Comparison of ENCODE assay signal across 8 cellular contexts in genomic region chr6:169959129-169960002, GRCh38.
DNase-seq lines count a peak whose midpoint lies in the region; ATAC-seq lines count a peak whose summit lies in the region.

No MANE protein-coding gene starts in this region.

- in situ Hi-C loops in HAP-1 (cut with MboI; ENCODE audit: low sequenced_read_pairs), result no loop called here

- POLR2A ChIA-PET in T-cell (lab: Charles Lee), result no interaction called here

- H3K27me3 Mint-ChIP-seq in T-cell, result peaks cover 3 to 24% of the 10 kb centered on the region in 2 donors
- H3K27me3 Mint-ChIP-seq in activated T-helper 1 cell treated with anti-CD3 and anti-CD28 coated beads, Interleukin-12 subunit alpha, Interleukin-12 subunit beta, Interleukin-2, Interleukin-4 antibody, amounts not matched to agents 30 ng/mL and 10 ng/mL and 1 ng/mL, durations not matched to agents 14 hours and 24 hours and 36 hours (ENCODE audit: insufficient read depth), result peaks cover 18% of the 10 kb centered on the region

- H3K36me3 ChIP-seq in HAP-1 (replicated peaks), result no peaks in the 10 kb centered on the region

- H3K9me3 ChIP-seq in HAP-1, result no peaks in the 10 kb centered on the region

- ATAC-seq in GM19452 (IDR thresholded peaks at IDR 0.05; ENCODE audit: unreplicated experiment), result peak; percentile 88
- ATAC-seq in HG03521 (IDR thresholded peaks at IDR 0.05; ENCODE audit: unreplicated experiment), result peak; percentile 80
- ATAC-seq in T-cell (replicated peaks in 1 of 4), result peak; percentile 88 to 96 (median 90)

- no peak overlapping the region for H3K4me3 ChIP-seq in HAP-1

- peak overlapping the region; percentile 85 to 94 for H3K27ac Mint-ChIP-seq in T-cell
- H3K27ac Mint-ChIP-seq in activated T-helper 1 cell treated with anti-CD3 and anti-CD28 coated beads, Interleukin-12 subunit alpha, Interleukin-12 subunit beta, Interleukin-2, Interleukin-4 antibody, amounts not matched to agents 30 ng/mL and 10 ng/mL and 1 ng/mL, durations not matched to agents 14 hours and 24 hours and 36 hours, result no peak overlapping the region

- no peaks in the 10 kb centered on the region for H3K9me3 Mint-ChIP-seq in T-cell
- no peaks in the 10 kb centered on the region for H3K9me3 Mint-ChIP-seq in activated T-helper 1 cell treated with anti-CD3 and anti-CD28 coated beads, Interleukin-12 subunit alpha, Interleukin-12 subunit beta, Interleukin-2, Interleukin-4 antibody, amounts not matched to agents 30 ng/mL and 10 ng/mL and 1 ng/mL, durations not matched to agents 14 hours and 24 hours and 36 hours

- DNase-seq in T-cell, result peak in 31 of 34 experiments; percentile 24 to 84 (median 56)
- peak; percentile 45 for DNase-seq in ecto neural progenitor cell (ENCODE audit: low spot score)
- peak; percentile 48 for DNase-seq in stimulated activated CD4-positive, alpha-beta T cell treated with anti-CD3 and anti-CD28 coated beads, Interleukin-15, amount 100 ng/mL, for 24 hours
- DNase-seq in activated T-helper 1 cell treated with anti-CD3 and anti-CD28 coated beads, Interleukin-12 subunit alpha, Interleukin-12 subunit beta, Interleukin-2, Interleukin-4 antibody, amounts not matched to agents 30 ng/mL and 10 ng/mL and 1 ng/mL, durations not matched to agents 14 hours and 24 hours and 36 hours (ENCODE audit: low spot score), result no peak
- DNase-seq in HAP-1 (ENCODE audit: low spot score in 2 of 2), result no peak
- no peak for DNase-seq in NCI-H1694 treated with DMSO at 0.1 percent for 48 hours (lab: John Stamatoyannopoulos, UW)

- H3K4me1 Mint-ChIP-seq in T-cell, result peaks cover 7 to 30% (median 11%) of the 10 kb centered on the region in 3 donors
- no peaks in the 10 kb centered on the region for H3K4me1 Mint-ChIP-seq in activated T-helper 1 cell treated with anti-CD3 and anti-CD28 coated beads, Interleukin-12 subunit alpha, Interleukin-12 subunit beta, Interleukin-2, Interleukin-4 antibody, amounts not matched to agents 30 ng/mL and 10 ng/mL and 1 ng/mL, durations not matched to agents 14 hours and 24 hours and 36 hours (ENCODE audit: low read depth)

- intact Hi-C loops in activated T-helper 1 cell treated with anti-CD3 and anti-CD28 coated beads, Interleukin-12 subunit alpha, Interleukin-12 subunit beta, Interleukin-2, Interleukin-4 antibody, amounts not matched to agents 30 ng/mL and 10 ng/mL and 1 ng/mL, durations not matched to agents 14 hours and 24 hours and 36 hours (cut with micrococcal nuclease), result no loop called here

- CTCF ChIA-PET in T-cell (lab: Charles Lee), result interaction anchor here (0.7 to 1.1 kb wide), 2 partner anchors 9 to 125 kb away, joined by 3 to 6 read pairs; no protein-coding TSS in a partner anchor

- peak overlapping the region; percentile 23 to 65 (median 55) for H3K4me3 Mint-ChIP-seq in T-cell
- H3K4me3 Mint-ChIP-seq in activated T-helper 1 cell treated with anti-CD3 and anti-CD28 coated beads, Interleukin-12 subunit alpha, Interleukin-12 subunit beta, Interleukin-2, Interleukin-4 antibody, amounts not matched to agents 30 ng/mL and 10 ng/mL and 1 ng/mL, durations not matched to agents 14 hours and 24 hours and 36 hours, result no peak overlapping the region

- no peaks in the 10 kb centered on the region for H3K36me3 Mint-ChIP-seq in T-cell
- H3K36me3 Mint-ChIP-seq in activated T-helper 1 cell treated with anti-CD3 and anti-CD28 coated beads, Interleukin-12 subunit alpha, Interleukin-12 subunit beta, Interleukin-2, Interleukin-4 antibody, amounts not matched to agents 30 ng/mL and 10 ng/mL and 1 ng/mL, durations not matched to agents 14 hours and 24 hours and 36 hours (ENCODE audit: low read depth), result no peaks in the 10 kb centered on the region

- H3K27me3 ChIP-seq in HAP-1 (ENCODE audit: low read depth), result no peaks in the 10 kb centered on the region

- no peaks in the 10 kb centered on the region for H3K4me1 ChIP-seq in HAP-1

Comparison
In these comparisons a context has a peak if more than half of its experiments do, and no peak if none do; other contexts are left out.
1. DNase-seq: peak in T-cell (31 of 34), ecto neural progenitor cell (single experiment) and stimulated activated CD4-positive, alpha-beta T cell treated with anti-CD3 and anti-CD28 coated beads, Interleukin-15, amount 100 ng/mL, for 24 hours (single experiment); none in activated T-helper 1 cell treated with anti-CD3 and anti-CD28 coated beads, Interleukin-12 subunit alpha, Interleukin-12 subunit beta, Interleukin-2, Interleukin-4 antibody, amounts not matched to agents 30 ng/mL and 10 ng/mL and 1 ng/mL, durations not matched to agents 14 hours and 24 hours and 36 hours (single experiment), HAP-1 (0 of 2) and NCI-H1694 treated with DMSO at 0.1 percent for 48 hours (single experiment).
2. Peak in every context shown above with its lines, with median percentiles within 50 percentile points of each other: ATAC-seq.